ENCODE assay signal across 19 cellular contexts in genomic region chr2:36407403-36407802, GRCh38. TPM values are rescaled to one million over a fixed set of nuclear protein-coding genes. Genes with fewer than 3 reads are reported as not detected.
DNase-seq lines count a peak whose midpoint lies in the region; ATAC-seq and TF ChIP-seq lines count a peak whose summit lies in the region.
"Had no signal": no experiment of that assay in that cellular context is flagged by ENCODE, and none has a peak within 500 bp of the region (broad histone marks: within the 10 kb centered on the region; RNA-seq: fewer than 3 reads in every experiment).

No MANE protein-coding gene starts in this region.

- no peaks in the 10 kb centered on the region for H3K9me3 ChIP-seq in left ventricle myocardium inferior (replicated peaks)
- no peaks in the 10 kb centered on the region for H3K9me3 ChIP-seq in osteoblast (ENCODE audit: low read depth, low read length)
- H3K9me3 ChIP-seq in trophoblast cell (ENCODE audit: insufficient read depth, low read depth, low read length) = no peaks in the 10 kb centered on the region
- no peaks in the 10 kb centered on the region for H3K9me3 ChIP-seq in right lobe of liver
- H3K9me3 ChIP-seq in neuronal stem cell (replicated peaks in 1 of 2; ENCODE audit: control insufficient read depth in 2 of 2, insufficient read depth in 1 of 2, low read depth in 1 of 2, low read length in 2 of 2) = no peaks in the 10 kb centered on the region
- H3K9me3 ChIP-seq: vagina had no signal

- H3K23ac ChIP-seq in trophoblast cell (ENCODE audit: low read length) (no peak overlapping the region), neuronal stem cell (ENCODE audit: low read depth, low read length, poor library complexity) (no peak overlapping the region)

- H2AK5ac ChIP-seq in trophoblast cell (ENCODE audit: low read length) = no peak overlapping the region
- no peak overlapping the region for H2AK5ac ChIP-seq in neuronal stem cell (ENCODE audit: low read depth, low read length)

- no peaks in the 10 kb centered on the region for H3K36me3 ChIP-seq in left ventricle myocardium inferior
- peaks cover 28% of the 10 kb centered on the region for H3K36me3 ChIP-seq in osteoblast (ENCODE audit: insufficient read depth, low read length)
- H3K36me3 ChIP-seq in trophoblast cell (ENCODE audit: control insufficient read depth in 1 of 2, insufficient read depth in 2 of 2, low read length in 2 of 2) = peaks cover 0 to 2% of the 10 kb centered on the region in 2 experiments
- no peaks in the 10 kb centered on the region for H3K36me3 ChIP-seq in right lobe of liver
- H3K36me3 ChIP-seq in neuronal stem cell (replicated peaks in 1 of 2; ENCODE audit: control insufficient read depth in 2 of 2, insufficient read depth in 2 of 2, low read length in 2 of 2) = no peaks in the 10 kb centered on the region
- H3K36me3 ChIP-seq: vagina had no signal

- no peak overlapping the region for H3K4me3 Mint-ChIP-seq in chondrocyte (ENCODE audit: unreplicated experiment)
- H3K4me3 Mint-ChIP-seq: activated naive CD8-positive, alpha-beta T cell treated with anti-CD3 and anti-CD28 coated beads, Interleukin-2, amount 10 ng/mL, durations not matched to agents 7 days and 5 days; naive B cell had no signal

- no peak overlapping the region for H2BK5ac ChIP-seq in trophoblast cell (ENCODE audit: low read depth, low read length, poor library complexity)
- H2BK5ac ChIP-seq in neuronal stem cell (ENCODE audit: low read length) = no peak overlapping the region

- TF ChIP-seq CTCF in left ventricle myocardium inferior (IDR thresholded peaks at IDR 0.05; ENCODE audit: borderline replicate concordance) = no peak
- no peak for TF ChIP-seq CTCF in chondrocyte (IDR thresholded peaks at IDR 0.05)
- TF ChIP-seq CTCF in osteoblast (IDR thresholded peaks at IDR 0.05; ENCODE audit: extremely low read depth, low read depth, low read length) = no peak
- TF ChIP-seq CTCF in right lobe of liver (IDR thresholded peaks at IDR 0.05) = no peak

- no CpG with 5 or more reads among the region's 4 CpGs for WGBS in trophoblast cell (ENCODE audit: extremely low coverage, insufficient coverage, insufficient read length)
- WGBS in right lobe of liver (ENCODE audit: insufficient coverage, low coverage, low lambda C conversion rate, missing lambda C conversion rate) = 32% methylated on average over 4 of the region's 4 CpGs
- WGBS in neuronal stem cell (ENCODE audit: extremely low coverage in 2 of 2, insufficient read length in 2 of 2, insufficient replicate concordance in 1 of 2), 2 donors = no CpG with 5 or more reads among the region's 4 CpGs

- H4K91ac ChIP-seq in trophoblast cell (ENCODE audit: low read depth, low read length) (no peak overlapping the region), neuronal stem cell (ENCODE audit: low read depth, low read length, poor library complexity) (no peak overlapping the region)

- no peak for TF ChIP-seq POLR2A in right lobe of liver (IDR thresholded peaks at IDR 0.05)

- no peak overlapping the region for H3K9ac ChIP-seq in trophoblast cell (ENCODE audit: low read length)
- H3K9ac ChIP-seq in neuronal stem cell (ENCODE audit: low read depth, low read length, poor library complexity) = no peak overlapping the region

- H3K14ac ChIP-seq in trophoblast cell (ENCODE audit: low read length) (no peak overlapping the region), neuronal stem cell (ENCODE audit: low read length) (no peak overlapping the region)

- H3K4me3 ChIP-seq in left ventricle myocardium inferior (peak overlapping the region; percentile 13), osteoblast (ENCODE audit: insufficient read depth, low read length) (no peak overlapping the region), trophoblast cell (ENCODE audit: low read depth, low read length) (no peak overlapping the region), right lobe of liver (no peak overlapping the region), neuronal stem cell (ENCODE audit: low read length in 2 of 2) (no peak overlapping the region)
- H3K4me3 ChIP-seq: vagina had no signal

- intact Hi-C loops in left ventricle myocardium inferior (cut with micrococcal nuclease) = no loop called here
- intact Hi-C loops in left ventricle myocardium superior (cut with micrococcal nuclease) = no loop called here
- intact Hi-C loops in right lobe of liver (cut with DNase I) = no loop called here

- no peak overlapping the region for H4K12ac ChIP-seq in trophoblast cell (ENCODE audit: low read depth, low read length)

- H3K27me3 Mint-ChIP-seq in chondrocyte (ENCODE audit: low read depth) = no peaks in the 10 kb centered on the region
- H3K27me3 Mint-ChIP-seq: brain, naive B cell had no signal

- H2AFZ ChIP-seq in osteoblast (ENCODE audit: low read length) (no peak overlapping the region), trophoblast cell (ENCODE audit: insufficient read depth, low read length, poor library complexity) (no peak overlapping the region), neuronal stem cell (ENCODE audit: low read length) (no peak overlapping the region)

- H3K4me2 ChIP-seq in osteoblast (ENCODE audit: insufficient read depth, low read length) = no peak overlapping the region
- no peak overlapping the region for H3K4me2 ChIP-seq in trophoblast cell (ENCODE audit: low read length)
- H3K4me2 ChIP-seq in neuronal stem cell (ENCODE audit: insufficient read depth, low read length, poor library complexity, severe bottlenecking) = no peak overlapping the region

- no peaks in the 10 kb centered on the region for H3K9me3 Mint-ChIP-seq in chondrocyte (ENCODE audit: low read depth)
- H3K9me3 Mint-ChIP-seq: activated naive CD8-positive, alpha-beta T cell treated with anti-CD3 and anti-CD28 coated beads, Interleukin-2, amount 10 ng/mL, durations not matched to agents 7 days and 5 days; activated T-helper 2 cell treated with anti-CD3 and anti-CD28 coated beads, Interferon-gamma antibody, Interleukin-2, Interleukin-4, amounts not matched to agents 10 μg/mL and 5 μg/mL and 100 μg/mL, durations not matched to agents 14 hours and 24 hours and 36 hours; brain; naive B cell had no signal

- H3K27ac ChIP-seq in left ventricle myocardium inferior (replicated peaks) (peak overlapping the region; percentile 62), osteoblast (ENCODE audit: low read depth, low read length) (peak overlapping the region; percentile 67), trophoblast cell (ENCODE audit: low read depth, low read length) (no peak overlapping the region), right lobe of liver (no peak overlapping the region), neuronal stem cell (replicated peaks; ENCODE audit: low read length) (no peak overlapping the region)

- no peaks in the 10 kb centered on the region for H3K36me3 Mint-ChIP-seq in chondrocyte (ENCODE audit: low read depth)
- H3K36me3 Mint-ChIP-seq: activated naive CD8-positive, alpha-beta T cell treated with anti-CD3 and anti-CD28 coated beads, Interleukin-2, amount 10 ng/mL, durations not matched to agents 7 days and 5 days; brain; naive B cell had no signal

- H3K27me3 ChIP-seq in left ventricle myocardium inferior (ENCODE audit: low read depth) = no peaks in the 10 kb centered on the region
- no peaks in the 10 kb centered on the region for H3K27me3 ChIP-seq in osteoblast (ENCODE audit: insufficient read depth, low read length)
- no peaks in the 10 kb centered on the region for H3K27me3 ChIP-seq in trophoblast cell (ENCODE audit: insufficient read depth, low read length)
- H3K27me3 ChIP-seq in right lobe of liver = no peaks in the 10 kb centered on the region
- H3K27me3 ChIP-seq in neuronal stem cell (ENCODE audit: control insufficient read depth in 3 of 3, insufficient read depth in 3 of 3, low read depth in 1 of 3, low read length in 3 of 3) = no peaks in the 10 kb centered on the region
- H3K27me3 ChIP-seq: vagina had no signal

- peaks cover 38% of the 10 kb centered on the region for H4K20me1 ChIP-seq in osteoblast (ENCODE audit: insufficient read depth, low read length)

- no peak overlapping the region for H2BK12ac ChIP-seq in trophoblast cell (ENCODE audit: low read length)
- H2BK12ac ChIP-seq in neuronal stem cell (ENCODE audit: low read length) = no peak overlapping the region

- no peak overlapping the region for H2BK15ac ChIP-seq in neuronal stem cell (ENCODE audit: low read length)

- H3K4ac ChIP-seq in trophoblast cell (ENCODE audit: low read depth, low read length) (no peak overlapping the region), neuronal stem cell (ENCODE audit: low read length) (no peak overlapping the region)

- H2BK120ac ChIP-seq in trophoblast cell (ENCODE audit: insufficient read depth, low read length, poor library complexity) (no peak overlapping the region), neuronal stem cell (ENCODE audit: low read depth, low read length) (no peak overlapping the region)

- H3K18ac ChIP-seq in trophoblast cell (ENCODE audit: low read length) (no peak overlapping the region), neuronal stem cell (ENCODE audit: low read length) (no peak overlapping the region)

- H3K79me1 ChIP-seq in trophoblast cell (ENCODE audit: low read length) (no peaks in the 10 kb centered on the region), neuronal stem cell (ENCODE audit: low read depth, low read length) (no peaks in the 10 kb centered on the region)

- H3K4me1 ChIP-seq in left ventricle myocardium inferior = peaks cover 82% of the 10 kb centered on the region
- peaks cover 87% of the 10 kb centered on the region for H3K4me1 ChIP-seq in osteoblast (ENCODE audit: insufficient read depth, low read length)
- peaks cover 4 to 10% of the 10 kb centered on the region in 2 experiments for H3K4me1 ChIP-seq in trophoblast cell (ENCODE audit: control insufficient read depth in 1 of 2, insufficient read depth in 2 of 2, low read length in 2 of 2)
- H3K4me1 ChIP-seq in right lobe of liver = peaks cover 0 to 4% (median 0%) of the 10 kb centered on the region in 4 donors
- peaks cover 0 to 8% of the 10 kb centered on the region in 2 donors for H3K4me1 ChIP-seq in neuronal stem cell (ENCODE audit: control insufficient read depth in 2 of 2, insufficient read depth in 1 of 2, low read depth in 1 of 2, low read length in 2 of 2)

- peaks cover 97% of the 10 kb centered on the region for H3K79me2 ChIP-seq in osteoblast (ENCODE audit: insufficient read depth, low read length)
- H3K79me2 ChIP-seq in trophoblast cell (ENCODE audit: control insufficient read depth, insufficient read depth, low read length, poor library complexity) = peaks cover 1% of the 10 kb centered on the region

- peaks cover 59% of the 10 kb centered on the region for H3K4me1 Mint-ChIP-seq in chondrocyte (ENCODE audit: low read depth)
- H3K4me1 Mint-ChIP-seq: activated naive CD8-positive, alpha-beta T cell treated with anti-CD3 and anti-CD28 coated beads, Interleukin-2, amount 10 ng/mL, durations not matched to agents 7 days and 5 days had no signal

- H4K8ac ChIP-seq in trophoblast cell (ENCODE audit: low read depth, low read length) (no peak overlapping the region), neuronal stem cell (ENCODE audit: low read depth, low read length) (no peak overlapping the region)

- H3K27ac Mint-ChIP-seq in chondrocyte (ENCODE audit: unreplicated experiment) = peak overlapping the region; percentile 29
- H3K27ac Mint-ChIP-seq: activated naive CD8-positive, alpha-beta T cell treated with anti-CD3 and anti-CD28 coated beads, Interleukin-2, amount 10 ng/mL, durations not matched to agents 7 days and 5 days; activated T-helper 2 cell treated with anti-CD3 and anti-CD28 coated beads, Interferon-gamma antibody, Interleukin-2, Interleukin-4, amounts not matched to agents 10 μg/mL and 5 μg/mL and 100 μg/mL, durations not matched to agents 14 hours and 24 hours and 36 hours; naive B cell had no signal

- DNase-seq in left ventricle myocardium inferior (no peak), left ventricle myocardium superior (no peak), chondrocyte (ENCODE audit: low spot score) (no peak), osteoblast (ENCODE audit: insufficient read length, low spot score, missing footprints) (no peak), trophoblast cell (no peak), right lobe of liver (no peak), neuronal stem cell (ENCODE audit: low spot score) (no peak), DMS79 treated with DMSO at 0.1 percent for 48 hours (lab: John Stamatoyannopoulos, UW) (no peak)
- DNase-seq: activated CD4-positive, alpha-beta T cell treated with anti-CD3 and anti-CD28 coated beads for 48 hours; activated naive CD8-positive, alpha-beta T cell treated with anti-CD3 and anti-CD28 coated beads, Interleukin-2, amount 10 ng/mL, durations not matched to agents 7 days and 5 days; cortex of kidney; GDM1; mesendoderm; naive B cell; NCI-H146; NCI-H2171 had no signal

- ATAC-seq in left ventricle myocardium superior = no peak
- ATAC-seq in right lobe of liver = no peak

RNA-seq across cellular contexts. Expression of gene CRIM1, which starts 51.8 kb away (rescaled TPM):
- 45.6 TPM for total RNA-seq in left ventricle myocardium inferior
- 26.0 TPM for total RNA-seq in left ventricle myocardium superior
- 99.5 to 194 TPM (median 184 TPM) in 3 replicates for total RNA-seq in chondrocyte
- total RNA-seq in osteoblast = 321 and 362 TPM in 2 replicates
- 49.0 and 54.7 TPM in 2 replicates for polyA plus RNA-seq in trophoblast cell (2013)
- total RNA-seq in right lobe of liver = 10 to 100 TPM in 4 of 6 experiments, 1 to 10 TPM in 2; 4.2 to 30.5 (median 16.7) TPM
- 7.8 TPM for polyA plus RNA-seq in neuronal stem cell (2013, experiment 1 of 2)
- 8.2 TPM for polyA plus RNA-seq in neuronal stem cell (2013, experiment 2 of 2)

Comparison
In these comparisons a context has a peak if more than half of its experiments do, and no peak if none do; other contexts are left out.
1. H3K27ac ChIP-seq: peak in left ventricle myocardium inferior (single experiment) and osteoblast (single experiment); none in trophoblast cell (single experiment), right lobe of liver (0 of 3) and neuronal stem cell (single experiment).